Comparison of ENCODE assay signal across 1 cellular context in the genomic region with DNA sequence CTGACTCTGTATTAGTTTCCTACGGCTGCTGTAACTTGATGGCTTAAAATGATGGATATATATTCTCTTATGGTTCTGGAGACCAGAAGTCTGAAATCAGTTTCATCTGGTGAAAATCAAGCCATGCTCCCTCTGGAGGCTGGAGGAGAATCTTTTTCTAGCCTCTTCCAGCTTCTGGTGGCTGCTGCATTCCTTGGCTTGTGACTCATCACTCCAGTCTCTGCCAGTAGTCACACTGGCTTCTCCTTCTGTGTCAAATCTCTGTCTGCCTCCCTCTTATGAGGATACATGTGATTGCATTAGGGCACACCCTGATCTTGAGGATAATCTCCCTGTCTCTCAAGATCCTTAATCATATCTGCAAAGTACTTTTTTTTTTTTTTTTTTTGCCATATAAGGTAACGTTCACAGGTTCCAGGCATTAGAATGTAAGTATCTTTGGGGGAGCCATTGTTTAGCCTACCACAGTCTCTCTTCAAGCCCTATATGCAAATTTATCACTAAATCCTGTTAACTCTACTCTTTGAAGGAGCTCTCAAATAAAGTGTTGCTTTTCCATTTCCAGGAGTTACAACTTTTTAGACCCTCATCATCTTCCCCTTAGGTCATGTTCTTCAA.
TF ChIP-seq lines count a peak whose summit lies in the region.

No MANE protein-coding gene starts in this region.

TF ChIP-seq in HCT116, 20 proteins besides CTCF, POLR2A, EP300 and RAD21:
- peak; percentile 69; the same call in 1 of the 2 replicates for TF ChIP-seq SRF (IDR thresholded peaks at IDR 0.05; ENCODE audit: low read depth)
- TF ChIP-seq, protein P1, sequence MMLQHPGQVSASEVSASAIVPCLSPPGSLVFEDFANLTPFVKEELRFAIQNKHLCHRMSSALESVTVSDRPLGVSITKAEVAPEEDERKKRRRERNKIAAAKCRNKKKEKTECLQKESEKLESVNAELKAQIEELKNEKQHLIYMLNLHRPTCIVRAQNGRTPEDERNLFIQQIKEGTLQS (IDR thresholded peaks at IDR 0.05), result peak; percentile 36; the same call in 1 of the 2 replicates
- TF ChIP-seq POLR2AphosphoS5 (IDR thresholded peaks at IDR 0.05; ENCODE audit: low read depth, low read length), result no peak
- no peak for TF ChIP-seq EZH2phosphoT487 (IDR thresholded peaks at IDR 0.05; ENCODE audit: borderline replicate concordance)
- TF ChIP-seq EZH2 (IDR thresholded peaks at IDR 0.05), result no peak
- TF ChIP-seq ZFX (IDR thresholded peaks at IDR 0.05), result no peak
- no peak for TF ChIP-seq TCF7L2 (IDR thresholded peaks at IDR 0.05; ENCODE audit: borderline replicate concordance, extremely low read depth, insufficient read depth, insufficient read length)
- TF ChIP-seq ZNF274 (IDR thresholded peaks at IDR 0.05; ENCODE audit: low read depth, low read length), result no peak
- TF ChIP-seq ELF1 (IDR thresholded peaks at IDR 0.05; ENCODE audit: borderline replicate concordance, low read depth), result no peak
- peak; percentile 45; the same call in 1 of the 2 replicates for TF ChIP-seq SP1 (IDR thresholded peaks at IDR 0.05; ENCODE audit: low read depth)
- peak; percentile 52; the same call in 1 of the 2 replicates for TF ChIP-seq SIN3A (IDR thresholded peaks at IDR 0.05; ENCODE audit: low read depth)
- peak; percentile 82 for TF ChIP-seq CBX3 (IDR thresholded peaks at IDR 0.05; ENCODE audit: low read depth)
- TF ChIP-seq, protein P2, sequence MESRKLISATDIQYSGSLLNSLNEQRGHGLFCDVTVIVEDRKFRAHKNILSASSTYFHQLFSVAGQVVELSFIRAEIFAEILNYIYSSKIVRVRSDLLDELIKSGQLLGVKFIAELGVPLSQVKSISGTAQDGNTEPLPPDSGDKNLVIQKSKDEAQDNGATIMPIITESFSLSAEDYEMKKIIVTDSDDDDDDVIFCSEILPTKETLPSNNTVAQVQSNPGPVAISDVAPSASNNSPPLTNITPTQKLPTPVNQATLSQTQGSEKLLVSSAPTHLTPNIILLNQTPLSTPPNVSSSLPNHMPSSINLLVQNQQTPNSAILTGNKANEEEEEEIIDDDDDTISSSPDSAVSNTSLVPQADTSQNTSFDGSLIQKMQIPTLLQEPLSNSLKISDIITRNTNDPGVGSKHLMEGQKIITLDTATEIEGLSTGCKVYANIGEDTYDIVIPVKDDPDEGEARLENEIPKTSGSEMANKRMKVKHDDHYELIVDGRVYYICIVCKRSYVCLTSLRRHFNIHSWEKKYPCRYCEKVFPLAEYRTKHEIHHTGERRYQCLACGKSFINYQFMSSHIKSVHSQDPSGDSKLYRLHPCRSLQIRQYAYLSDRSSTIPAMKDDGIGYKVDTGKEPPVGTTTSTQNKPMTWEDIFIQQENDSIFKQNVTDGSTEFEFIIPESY (IDR thresholded peaks at IDR 0.05; ENCODE audit: extremely low read depth, insufficient replicate concordance, low read length), result no peak
- TF ChIP-seq EGR1 (IDR thresholded peaks at IDR 0.05; ENCODE audit: low read depth), result no peak
- TF ChIP-seq JUND (IDR thresholded peaks at IDR 0.05), result peak; percentile 86
- TF ChIP-seq FOSL1 (IDR thresholded peaks at IDR 0.05; ENCODE audit: low read depth), result peak; percentile 87
- TF ChIP-seq, protein P3, sequence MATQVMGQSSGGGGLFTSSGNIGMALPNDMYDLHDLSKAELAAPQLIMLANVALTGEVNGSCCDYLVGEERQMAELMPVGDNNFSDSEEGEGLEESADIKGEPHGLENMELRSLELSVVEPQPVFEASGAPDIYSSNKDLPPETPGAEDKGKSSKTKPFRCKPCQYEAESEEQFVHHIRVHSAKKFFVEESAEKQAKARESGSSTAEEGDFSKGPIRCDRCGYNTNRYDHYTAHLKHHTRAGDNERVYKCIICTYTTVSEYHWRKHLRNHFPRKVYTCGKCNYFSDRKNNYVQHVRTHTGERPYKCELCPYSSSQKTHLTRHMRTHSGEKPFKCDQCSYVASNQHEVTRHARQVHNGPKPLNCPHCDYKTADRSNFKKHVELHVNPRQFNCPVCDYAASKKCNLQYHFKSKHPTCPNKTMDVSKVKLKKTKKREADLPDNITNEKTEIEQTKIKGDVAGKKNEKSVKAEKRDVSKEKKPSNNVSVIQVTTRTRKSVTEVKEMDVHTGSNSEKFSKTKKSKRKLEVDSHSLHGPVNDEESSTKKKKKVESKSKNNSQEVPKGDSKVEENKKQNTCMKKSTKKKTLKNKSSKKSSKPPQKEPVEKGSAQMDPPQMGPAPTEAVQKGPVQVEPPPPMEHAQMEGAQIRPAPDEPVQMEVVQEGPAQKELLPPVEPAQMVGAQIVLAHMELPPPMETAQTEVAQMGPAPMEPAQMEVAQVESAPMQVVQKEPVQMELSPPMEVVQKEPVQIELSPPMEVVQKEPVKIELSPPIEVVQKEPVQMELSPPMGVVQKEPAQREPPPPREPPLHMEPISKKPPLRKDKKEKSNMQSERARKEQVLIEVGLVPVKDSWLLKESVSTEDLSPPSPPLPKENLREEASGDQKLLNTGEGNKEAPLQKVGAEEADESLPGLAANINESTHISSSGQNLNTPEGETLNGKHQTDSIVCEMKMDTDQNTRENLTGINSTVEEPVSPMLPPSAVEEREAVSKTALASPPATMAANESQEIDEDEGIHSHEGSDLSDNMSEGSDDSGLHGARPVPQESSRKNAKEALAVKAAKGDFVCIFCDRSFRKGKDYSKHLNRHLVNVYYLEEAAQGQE (IDR thresholded peaks at IDR 0.05; ENCODE audit: low read depth), result no peak
- no peak for TF ChIP-seq CEBPB (IDR thresholded peaks at IDR 0.05; ENCODE audit: low read depth)
- TF ChIP-seq, protein P4, sequence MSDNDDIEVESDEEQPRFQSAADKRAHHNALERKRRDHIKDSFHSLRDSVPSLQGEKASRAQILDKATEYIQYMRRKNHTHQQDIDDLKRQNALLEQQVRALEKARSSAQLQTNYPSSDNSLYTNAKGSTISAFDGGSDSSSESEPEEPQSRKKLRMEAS (IDR thresholded peaks at IDR 0.05), result peak; percentile 80
- TF ChIP-seq YY1 (IDR thresholded peaks at IDR 0.05; ENCODE audit: extremely low read depth, insufficient replicate concordance, low read depth, low read length), result no peak
